1 cellular context compared by ENCODE assay signal in genomic region chr11:65560555-65561418, GRCh38.
TF ChIP-seq lines count a peak whose summit lies in the region.

No MANE protein-coding gene starts in this region.

TF ChIP-seq in HepG2, 621 proteins besides CTCF, POLR2A, EP300 and RAD21:
- no peak for TF ChIP-seq PAF1 (CRISPR knock-in tag; IDR thresholded peaks at IDR 0.05)
- TF ChIP-seq DZIP1 (CRISPR knock-in tag; IDR thresholded peaks at IDR 0.05) = no peak
- TF ChIP-seq ZNF350 (CRISPR knock-in tag; IDR thresholded peaks at IDR 0.05; ENCODE audit: borderline replicate concordance, low read depth) = 0 out of 2 replicates have a peak, but pooled peaks have one; percentile 35
- 0 out of 2 replicates have a peak, but pooled peaks have one; percentile 2 for TF ChIP-seq MXD3 (CRISPR knock-in tag; IDR thresholded peaks at IDR 0.05)
- TF ChIP-seq SALL1 (CRISPR knock-in tag; IDR thresholded peaks at IDR 0.05) = 0 out of 2 replicates have a peak, but pooled peaks have one; percentile 9
- 0 out of 2 replicates have a peak, but pooled peaks have one; percentile 29 for TF ChIP-seq IRF9 (CRISPR knock-in tag; IDR thresholded peaks at IDR 0.05; ENCODE audit: borderline replicate concordance)
- TF ChIP-seq ZNF687 (CRISPR knock-in tag; IDR thresholded peaks at IDR 0.05) = peak; percentile 38
- 0 out of 2 replicates have a peak, but pooled peaks have one; percentile 35 for TF ChIP-seq DRAP1 (CRISPR knock-in tag; IDR thresholded peaks at IDR 0.05)
- 0 out of 2 replicates have a peak, but pooled peaks have one; percentile 17 for TF ChIP-seq ZNF280B (CRISPR knock-in tag; IDR thresholded peaks at IDR 0.05; ENCODE audit: borderline replicate concordance)
- no peak for TF ChIP-seq ATAD3A (CRISPR knock-in tag; IDR thresholded peaks at IDR 0.05)
- no peak for TF ChIP-seq ZBTB1 (CRISPR knock-in tag; IDR thresholded peaks at IDR 0.05; ENCODE audit: borderline replicate concordance)
- 0 out of 2 replicates have a peak, but pooled peaks have one; percentile 7 for TF ChIP-seq RARA (CRISPR knock-in tag; IDR thresholded peaks at IDR 0.05)
- TF ChIP-seq PRDM15 (CRISPR knock-in tag; IDR thresholded peaks at IDR 0.05) = peak; percentile 92
- TF ChIP-seq NONO (IDR thresholded peaks at IDR 0.05) = no peak
- TF ChIP-seq NONO (CRISPR knock-in tag; conservative IDR thresholded peaks at IDR 0.05) = peak; percentile 63; the same call in 1 of the 2 replicates
- TF ChIP-seq ZNF34 (CRISPR knock-in tag; IDR thresholded peaks at IDR 0.05; ENCODE audit: borderline replicate concordance) = no peak
- 0 out of 2 replicates have a peak, but pooled peaks have one; percentile 5 for TF ChIP-seq ZFX (CRISPR knock-in tag; IDR thresholded peaks at IDR 0.05; ENCODE audit: low read depth)
- TF ChIP-seq TBX2 (CRISPR knock-in tag; IDR thresholded peaks at IDR 0.05; ENCODE audit: borderline replicate concordance) = peak; percentile 16; the same call in 1 of the 2 replicates
- TF ChIP-seq SAP130 (CRISPR knock-in tag; IDR thresholded peaks at IDR 0.05; ENCODE audit: low read depth) = 0 out of 2 replicates have a peak, but pooled peaks have one; percentile 14
- 0 out of 2 replicates have a peak, but pooled peaks have one; percentile 36 for TF ChIP-seq KLF6 (CRISPR knock-in tag; IDR thresholded peaks at IDR 0.05)
- TF ChIP-seq CBX2 (IDR thresholded peaks at IDR 0.05; ENCODE audit: low read depth, low read length) = no peak
- TF ChIP-seq CBX2 (CRISPR knock-in tag; IDR thresholded peaks at IDR 0.05; ENCODE audit: low read depth) = no peak
- TF ChIP-seq SP4 (CRISPR knock-in tag; IDR thresholded peaks at IDR 0.05) = peak; percentile 27; the same call in 1 of the 2 replicates
- TF ChIP-seq ZFY (CRISPR knock-in tag; IDR thresholded peaks at IDR 0.05) = 0 out of 2 replicates have a peak, but pooled peaks have one; percentile 23
- no peak for TF ChIP-seq STAT6 (CRISPR knock-in tag; IDR thresholded peaks at IDR 0.05; ENCODE audit: borderline replicate concordance)
- TF ChIP-seq ZNF326 (CRISPR knock-in tag; IDR thresholded peaks at IDR 0.05; ENCODE audit: borderline replicate concordance) = 0 out of 2 replicates have a peak, but pooled peaks have one; percentile 28
- TF ChIP-seq KDM2A (CRISPR knock-in tag; IDR thresholded peaks at IDR 0.05; ENCODE audit: borderline replicate concordance, low read depth) = peak; percentile 19; the same call in 1 of the 2 replicates
- no peak for TF ChIP-seq ZNF354B (CRISPR knock-in tag; IDR thresholded peaks at IDR 0.05)
TF ChIP-seq in HepG2: peak in this region for 18.
